8 cellular contexts compared by ENCODE assay signal in genomic region chr21:46667735-46668380, GRCh38. TPM values are rescaled to one million over a fixed set of nuclear protein-coding genes. Genes with fewer than 3 reads are reported as not detected.
DNase-seq lines count a peak whose midpoint lies in the region; ATAC-seq and TF ChIP-seq lines count a peak whose summit lies in the region.

No MANE protein-coding gene starts in this region.

- H3K27ac ChIP-seq in brain microvascular endothelial cell: no peak overlapping the region
- H3K27ac ChIP-seq in suprapubic skin: no peak overlapping the region

- H3K27ac Mint-ChIP-seq in activated naive CD4-positive, alpha-beta T cell treated with anti-CD3 and anti-CD28 coated beads, Interleukin-2, amount 50 U/mL, for 24 hours: no peak overlapping the region

- H3K4me1 Mint-ChIP-seq in activated naive CD4-positive, alpha-beta T cell treated with anti-CD3 and anti-CD28 coated beads, Interleukin-2, amount 50 U/mL, for 24 hours: peaks cover 3% of the 10 kb centered on the region

- H3K9me3 ChIP-seq in suprapubic skin: no peaks in the 10 kb centered on the region

- no peaks in the 10 kb centered on the region for H3K9me3 Mint-ChIP-seq in activated naive CD4-positive, alpha-beta T cell treated with anti-CD3 and anti-CD28 coated beads, Interleukin-2, amount 50 U/mL, for 24 hours

- 2% methylated on average over 38 of the region's 55 CpGs for WGBS in suprapubic skin

- H3K36me3 ChIP-seq in brain microvascular endothelial cell (replicated peaks) (peaks cover 5% of the 10 kb centered on the region), suprapubic skin (peaks cover 18% of the 10 kb centered on the region)

- H3K27me3 ChIP-seq in brain microvascular endothelial cell (replicated peaks) (no peaks in the 10 kb centered on the region), suprapubic skin (no peaks in the 10 kb centered on the region)

- H3K4me3 ChIP-seq in brain microvascular endothelial cell (ENCODE audit: low read depth, low read length) (peak overlapping the region; percentile 63), suprapubic skin (peak overlapping the region; percentile 45)

- H3K4me1 ChIP-seq in suprapubic skin: peaks cover 24% of the 10 kb centered on the region

- H3K36me3 Mint-ChIP-seq in activated naive CD4-positive, alpha-beta T cell treated with anti-CD3 and anti-CD28 coated beads, Interleukin-2, amount 50 U/mL, for 24 hours: peaks cover 4% of the 10 kb centered on the region

- DNase-seq in activated naive CD4-positive, alpha-beta T cell treated with Interleukin-2 at 50 U/mL for 16 hours: no peak
- DNase-seq in NCI-H226 (peak; percentile 83), brain microvascular endothelial cell (peak; percentile 11), kidney glomerular epithelial cell (lab: John Stamatoyannopoulos, UW) (peak; percentile 11), suprapubic skin (ENCODE audit: low spot score in 2 of 2) (no peak), AG08396 (ENCODE audit: low spot score) (no peak)

- ATAC-seq in HG03095 (IDR thresholded peaks at IDR 0.05; ENCODE audit: unreplicated experiment): no peak

- no peak for TF ChIP-seq EP300 in suprapubic skin (IDR thresholded peaks at IDR 0.05)

- H3K27me3 Mint-ChIP-seq in activated naive CD4-positive, alpha-beta T cell treated with anti-CD3 and anti-CD28 coated beads, Interleukin-2, amount 50 U/mL, for 24 hours: no peaks in the 10 kb centered on the region

- no peak for TF ChIP-seq POLR2A in suprapubic skin (IDR thresholded peaks at IDR 0.05)

- no peak for TF ChIP-seq CTCF in brain microvascular endothelial cell (IDR thresholded peaks at IDR 0.05; ENCODE audit: low read depth, low read length, missing control alignments)
- TF ChIP-seq CTCF in suprapubic skin (IDR thresholded peaks at IDR 0.05): no peak

- in situ Hi-C loops in brain microvascular endothelial cell (cut with HindIII; ENCODE audit: low pct_ligation_motif_present, low sequenced_read_pairs): no loop called here

- peak overlapping the region; percentile 85 for H3K4me3 Mint-ChIP-seq in activated naive CD4-positive, alpha-beta T cell treated with anti-CD3 and anti-CD28 coated beads, Interleukin-2, amount 50 U/mL, for 24 hours

RNA-seq across cellular contexts. Expression of gene PRMT2, which starts 32.4 kb away (rescaled TPM):
- total RNA-seq in suprapubic skin: 100 to 1,000 TPM; 102 to 113 (median 107) TPM

Comparison
In these comparisons a context has a peak if more than half of its experiments do, and no peak if none do; other contexts are left out.
1. DNase-seq: peak in NCI-H226 (single experiment), brain microvascular endothelial cell (single experiment) and kidney glomerular epithelial cell (single experiment); none in activated naive CD4-positive, alpha-beta T cell treated with Interleukin-2 at 50 U/mL for 16 hours (single experiment), suprapubic skin (0 of 2) and AG08396 (single experiment).